In the genomic region with DNA sequence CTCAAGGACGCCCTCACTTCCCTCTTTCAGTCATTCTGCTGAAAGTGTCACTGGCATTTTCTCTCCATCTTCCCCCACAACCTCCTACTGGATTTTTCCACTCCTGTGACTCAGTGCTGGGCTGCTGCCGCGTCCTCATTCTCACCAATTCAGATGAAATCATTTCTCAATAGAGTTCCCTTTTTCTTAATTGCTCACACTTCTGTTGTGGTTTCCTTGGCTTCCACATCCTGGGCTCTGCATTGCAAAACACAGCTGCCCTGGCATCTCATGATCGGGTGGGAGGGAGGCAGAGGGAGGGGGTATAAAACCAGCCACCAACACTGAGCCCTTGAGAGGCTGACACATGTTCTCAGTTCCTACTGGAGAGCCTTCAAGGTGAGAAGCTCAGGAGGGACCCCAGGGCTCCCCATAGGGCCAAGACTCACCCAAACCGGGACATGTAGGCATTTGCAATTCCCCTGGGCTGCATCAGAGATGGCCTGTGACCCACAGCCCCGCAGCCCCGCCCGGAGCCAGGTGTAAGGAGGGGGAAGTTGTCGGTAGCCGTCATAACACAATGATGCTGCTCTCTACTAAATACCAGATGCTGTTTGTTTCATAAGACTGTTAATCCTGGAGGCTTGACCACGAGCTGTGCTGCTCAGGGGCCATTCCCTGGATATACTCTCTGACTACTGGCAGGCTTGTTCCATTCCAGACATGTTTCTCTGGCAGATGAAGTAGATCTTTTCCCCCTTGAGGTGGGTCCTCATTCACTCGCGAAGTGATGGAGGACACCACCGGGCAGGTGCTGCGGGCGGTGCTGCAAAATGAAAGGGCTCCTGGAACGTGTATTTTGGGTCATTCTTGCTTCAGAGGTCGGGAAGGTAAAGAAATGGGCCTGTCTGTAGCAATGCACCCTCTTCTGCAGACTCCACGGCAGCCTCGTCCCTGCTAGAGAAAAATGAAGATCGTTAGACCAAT, we compare ENCODE assay signal across 8 cellular contexts.
DNase-seq lines count a peak whose midpoint lies in the region; ATAC-seq and TF ChIP-seq lines count a peak whose summit lies in the region.

No MANE protein-coding gene starts in this region.

- peaks cover 51% of the 10 kb centered on the region for H3K36me3 ChIP-seq in CD4-positive, CD25-positive, alpha-beta regulatory T cell (ENCODE audit: control insufficient read depth, insufficient read depth, low read length)
- peaks cover 11% of the 10 kb centered on the region for H3K36me3 ChIP-seq in Karpas-422 (ENCODE audit: insufficient read depth, low read length)
- H3K36me3 ChIP-seq in effector memory CD4-positive, alpha-beta T cell (ENCODE audit: control insufficient read depth, insufficient read depth, low read length): peaks cover 35% of the 10 kb centered on the region
- H3K36me3 ChIP-seq in neuronal stem cell (replicated peaks in 1 of 2; ENCODE audit: control insufficient read depth in 2 of 2, insufficient read depth in 2 of 2, low read length in 2 of 2): peaks cover 0 to 8% of the 10 kb centered on the region in 2 donors
- peaks cover 5% of the 10 kb centered on the region for H3K36me3 ChIP-seq in thoracic aorta

- peak overlapping the region; percentile 83 to 88 (median 86) for H3K4me3 Mint-ChIP-seq in CD4-positive, CD25-positive, alpha-beta regulatory T cell

- DNase-seq in CD4-positive, CD25-positive, alpha-beta regulatory T cell: peak; percentile 33 to 83 (median 57)
- peak; percentile 93 for DNase-seq in Karpas-422
- peak; percentile 33 to 40 for DNase-seq in activated CD8-positive, alpha-beta memory T cell treated with anti-CD3 and anti-CD28 coated beads for 1 hour (ENCODE audit: extremely low read depth in 1 of 2, low read depth in 1 of 2)
- DNase-seq in effector memory CD4-positive, alpha-beta T cell: peak; percentile 43 to 68 (median 62)
- DNase-seq in neuronal stem cell (ENCODE audit: low spot score): no peak
- DNase-seq in thoracic aorta (ENCODE audit: low spot score): peak; percentile 43
- DNase-seq in cerebellar cortex (ENCODE audit: low spot score): no peak

- peak overlapping the region; percentile 8 for H2BK5ac ChIP-seq in neuronal stem cell (ENCODE audit: low read length)

- TF ChIP-seq CTCF in thoracic aorta (IDR thresholded peaks at IDR 0.05): no peak

- H3K4ac ChIP-seq in neuronal stem cell (ENCODE audit: low read length): no peak overlapping the region

- H3K4me2 ChIP-seq in Karpas-422 (ENCODE audit: low read depth, low read length, poor library complexity, severe bottlenecking) (peak overlapping the region; percentile 75), neuronal stem cell (ENCODE audit: insufficient read depth, low read length, poor library complexity, severe bottlenecking) (no peak overlapping the region)

- H3K79me1 ChIP-seq in neuronal stem cell (ENCODE audit: low read depth, low read length): peaks cover 5% of the 10 kb centered on the region

- peaks cover 47% of the 10 kb centered on the region for H3K4me1 ChIP-seq in CD4-positive, CD25-positive, alpha-beta regulatory T cell (ENCODE audit: control insufficient read depth, insufficient read depth, low read length, poor library complexity, severe bottlenecking)
- H3K4me1 ChIP-seq in Karpas-422 (ENCODE audit: low read length) (peaks cover 69% of the 10 kb centered on the region), neuronal stem cell (ENCODE audit: control insufficient read depth in 2 of 2, insufficient read depth in 1 of 2, low read depth in 1 of 2, low read length in 2 of 2) (peaks cover 9 to 22% of the 10 kb centered on the region in 2 donors), thoracic aorta (ENCODE audit: control insufficient read depth in 1 of 2, low read depth in 2 of 2) (peaks cover 44 to 60% of the 10 kb centered on the region in 2 donors)
- peaks cover 50% of the 10 kb centered on the region for H3K4me1 ChIP-seq in effector memory CD4-positive, alpha-beta T cell (ENCODE audit: control insufficient read depth, insufficient read depth, low read length, poor library complexity, severe bottlenecking)

- no peaks in the 10 kb centered on the region for H3K27me3 Mint-ChIP-seq in CD4-positive, CD25-positive, alpha-beta regulatory T cell

- H3K36me3 Mint-ChIP-seq in CD4-positive, CD25-positive, alpha-beta regulatory T cell: peaks cover 55% of the 10 kb centered on the region

- H3K14ac ChIP-seq in neuronal stem cell (ENCODE audit: low read length): no peak overlapping the region

- no peak overlapping the region for H2BK120ac ChIP-seq in neuronal stem cell (ENCODE audit: low read depth, low read length)

- no peak overlapping the region for H2AK5ac ChIP-seq in neuronal stem cell (ENCODE audit: low read depth, low read length)

- H3K4me1 Mint-ChIP-seq in CD4-positive, CD25-positive, alpha-beta regulatory T cell: peaks cover 36 to 77% (median 62%) of the 10 kb centered on the region in 4 donors

- no peaks in the 10 kb centered on the region for H4K20me1 ChIP-seq in Karpas-422 (ENCODE audit: insufficient read depth, low read depth, low read length)

- H2BK15ac ChIP-seq in neuronal stem cell (ENCODE audit: low read length): no peak overlapping the region

- no peaks in the 10 kb centered on the region for H3K79me2 ChIP-seq in Karpas-422 (ENCODE audit: low read length)

- no peaks in the 10 kb centered on the region for H3K9me3 ChIP-seq in CD4-positive, CD25-positive, alpha-beta regulatory T cell (ENCODE audit: control insufficient read depth in 2 of 2, low read length in 2 of 2)
- no peaks in the 10 kb centered on the region for H3K9me3 ChIP-seq in Karpas-422 (ENCODE audit: low read length)
- no peaks in the 10 kb centered on the region for H3K9me3 ChIP-seq in effector memory CD4-positive, alpha-beta T cell (ENCODE audit: control insufficient read depth, low read length)
- H3K9me3 ChIP-seq in neuronal stem cell (replicated peaks in 1 of 2; ENCODE audit: control insufficient read depth in 2 of 2, insufficient read depth in 1 of 2, low read depth in 1 of 2, low read length in 2 of 2): peaks cover 0 to 7% of the 10 kb centered on the region in 2 donors
- no peaks in the 10 kb centered on the region for H3K9me3 ChIP-seq in thoracic aorta

- ATAC-seq in CD4-positive, CD25-positive, alpha-beta regulatory T cell (ENCODE audit: low read depth in 2 of 2): peak; percentile 59 to 67
- ATAC-seq in GM21529 (IDR thresholded peaks at IDR 0.05; ENCODE audit: unreplicated experiment) (peak; percentile 50), thoracic aorta (ENCODE audit: insufficient number of reproducible peaks, low FRiP score, low read depth) (peak; percentile 78)

- no CpG with 5 or more reads among the region's 21 CpGs for WGBS in neuronal stem cell (ENCODE audit: extremely low coverage in 2 of 2, insufficient read length in 2 of 2, insufficient replicate concordance in 1 of 2), 2 donors

- H2AFZ ChIP-seq in Karpas-422 (ENCODE audit: low read length) (no peak overlapping the region), neuronal stem cell (ENCODE audit: low read length) (no peak overlapping the region)

- H3K9ac ChIP-seq in Karpas-422 (ENCODE audit: low read length) (peak overlapping the region; percentile 73), neuronal stem cell (ENCODE audit: low read depth, low read length, poor library complexity) (no peak overlapping the region)

- H3K18ac ChIP-seq in neuronal stem cell (ENCODE audit: low read length): no peak overlapping the region

- no peak overlapping the region for H4K8ac ChIP-seq in neuronal stem cell (ENCODE audit: low read depth, low read length)

- no peak overlapping the region for H4K91ac ChIP-seq in neuronal stem cell (ENCODE audit: low read depth, low read length, poor library complexity)

- H3K9me2 ChIP-seq in Karpas-422 (replicated peaks; ENCODE audit: insufficient read depth, low read length): no peaks in the 10 kb centered on the region

- no peak overlapping the region for H2BK12ac ChIP-seq in neuronal stem cell (ENCODE audit: low read length)

- no peaks in the 10 kb centered on the region for H3K27me3 ChIP-seq in CD4-positive, CD25-positive, alpha-beta regulatory T cell (ENCODE audit: control insufficient read depth, insufficient read depth, low read length)
- H3K27me3 ChIP-seq in Karpas-422 (ENCODE audit: low read length): no peaks in the 10 kb centered on the region
- no peaks in the 10 kb centered on the region for H3K27me3 ChIP-seq in effector memory CD4-positive, alpha-beta T cell (replicated peaks; ENCODE audit: control insufficient read depth, insufficient read depth, low read length, poor library complexity, severe bottlenecking)
- H3K27me3 ChIP-seq in neuronal stem cell (ENCODE audit: control insufficient read depth in 3 of 3, insufficient read depth in 3 of 3, low read depth in 1 of 3, low read length in 3 of 3): peaks cover 0 to 6% (median 0%) of the 10 kb centered on the region in 3 experiments
- H3K27me3 ChIP-seq in thoracic aorta (replicated peaks; ENCODE audit: insufficient read depth): no peaks in the 10 kb centered on the region

- peak overlapping the region; percentile 85 for H3K27ac ChIP-seq in CD4-positive, CD25-positive, alpha-beta regulatory T cell (ENCODE audit: insufficient read depth, low read length, poor library complexity, severe bottlenecking)
- H3K27ac ChIP-seq in Karpas-422 (ENCODE audit: low read length) (peak overlapping the region; percentile 97), neuronal stem cell (replicated peaks; ENCODE audit: low read length) (no peak overlapping the region), thoracic aorta (peak overlapping the region in 1 of 2 donors; percentile 68)
- H3K27ac ChIP-seq in effector memory CD4-positive, alpha-beta T cell (ENCODE audit: insufficient read depth, low read length, poor library complexity, severe bottlenecking): peak overlapping the region; percentile 78

- H3K23ac ChIP-seq in neuronal stem cell (ENCODE audit: low read depth, low read length, poor library complexity): no peak overlapping the region

- peak overlapping the region; percentile 92 to 99 (median 94) for H3K27ac Mint-ChIP-seq in CD4-positive, CD25-positive, alpha-beta regulatory T cell

- H3K9me3 Mint-ChIP-seq in CD4-positive, CD25-positive, alpha-beta regulatory T cell: no peaks in the 10 kb centered on the region

- peak overlapping the region; percentile 62 for H3K4me3 ChIP-seq in CD4-positive, CD25-positive, alpha-beta regulatory T cell (ENCODE audit: low read depth, low read length)
- peak overlapping the region; percentile 65 for H3K4me3 ChIP-seq in Karpas-422 (ENCODE audit: low read length)
- peak overlapping the region; percentile 36 for H3K4me3 ChIP-seq in effector memory CD4-positive, alpha-beta T cell (ENCODE audit: insufficient read depth, low read depth, low read length, poor library complexity, severe bottlenecking)
- no peak overlapping the region for H3K4me3 ChIP-seq in neuronal stem cell (ENCODE audit: low read length in 2 of 2)
- no peak overlapping the region for H3K4me3 ChIP-seq in thoracic aorta

Comparison
In these comparisons a context has a peak if more than half of its experiments do, and no peak if none do; other contexts are left out.
1. DNase-seq: peak in CD4-positive, CD25-positive, alpha-beta regulatory T cell (3 of 3), Karpas-422 (single experiment), activated CD8-positive, alpha-beta memory T cell treated with anti-CD3 and anti-CD28 coated beads for 1 hour (2 of 2), effector memory CD4-positive, alpha-beta T cell (3 of 3) and thoracic aorta (single experiment); none in neuronal stem cell (single experiment) and cerebellar cortex (single experiment).
2. H3K4me3 ChIP-seq: peak in CD4-positive, CD25-positive, alpha-beta regulatory T cell (single experiment), Karpas-422 (single experiment) and effector memory CD4-positive, alpha-beta T cell (single experiment); none in neuronal stem cell (0 of 2) and thoracic aorta (single experiment).
3. Peak in every context shown above with its lines, with median percentiles within 50 percentile points of each other: ATAC-seq.